8 cellular contexts compared by ENCODE assay signal in the genomic region with DNA sequence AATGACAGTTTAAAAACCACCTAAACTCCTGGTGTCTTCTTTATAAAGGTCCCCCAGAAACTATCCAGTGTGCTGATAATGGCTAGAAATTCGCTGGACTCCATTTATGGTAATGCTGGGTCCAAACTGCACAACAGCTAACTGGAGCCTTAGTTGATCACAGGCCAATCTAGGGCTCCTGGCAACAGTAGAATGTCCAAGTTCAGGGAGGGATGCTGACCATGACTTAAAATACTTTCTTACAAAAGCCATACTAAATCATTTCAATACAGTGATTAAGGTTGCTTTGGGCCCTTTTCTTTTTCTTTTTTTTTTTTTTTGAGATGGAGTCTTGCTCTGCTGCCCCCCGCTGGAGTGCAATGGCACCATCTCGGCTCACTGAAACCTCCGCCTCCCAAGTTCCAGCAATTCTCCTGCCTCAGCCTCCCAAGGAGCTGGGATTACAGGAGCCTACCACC. TPM values are rescaled to one million over a fixed set of nuclear protein-coding genes. Genes with fewer than 3 reads are reported as not detected.
A peak's percentile ranks its signal among the peaks of the same experiment; 100 is the strongest.
DNase-seq lines count a peak whose midpoint lies in the region; ATAC-seq, FAIRE-seq and TF ChIP-seq lines count a peak whose summit lies in the region.

No MANE protein-coding gene starts in this region.

- H3K14ac ChIP-seq in mesenchymal stem cell (ENCODE audit: low read length in 2 of 2) = no peak overlapping the region

- no peak overlapping the region for H2BK12ac ChIP-seq in mesenchymal stem cell (ENCODE audit: low read length in 2 of 2)

- H3K23ac ChIP-seq in mesenchymal stem cell (ENCODE audit: low read length in 2 of 2) = no peak overlapping the region

- peaks cover 18% of the 10 kb centered on the region for H3K4me1 ChIP-seq in GM23338 (ENCODE audit: insufficient read depth)
- H3K4me1 ChIP-seq in astrocyte (ENCODE audit: insufficient read depth, low read length) = no peaks in the 10 kb centered on the region
- H3K4me1 ChIP-seq in mesenchymal stem cell (ENCODE audit: control insufficient read depth, insufficient read depth, low read depth, low read length) = no peaks in the 10 kb centered on the region

- H2BK120ac ChIP-seq in mesenchymal stem cell (ENCODE audit: low read depth, low read length) = no peak overlapping the region

- DNase-seq in GM23338 (ENCODE audit: low spot score) (peak; percentile 60), astrocyte (ENCODE audit: low read depth) (no peak), mesenchymal stem cell (no peak), amniotic stem cell (lab: John Stamatoyannopoulos, UW) (no peak), putamen (ENCODE audit: low spot score) (no peak)

- H3K79me2 ChIP-seq in GM23338 (replicated peaks; ENCODE audit: insufficient read depth) = no peaks in the 10 kb centered on the region
- H3K79me2 ChIP-seq in astrocyte (ENCODE audit: insufficient read depth, low read length) = no peaks in the 10 kb centered on the region

- ATAC-seq in GM23338 = peak; percentile 52
- ATAC-seq in GM21360 (IDR thresholded peaks at IDR 0.05; ENCODE audit: unreplicated experiment) = no peak
- no peak for ATAC-seq in HG03442 (IDR thresholded peaks at IDR 0.05; ENCODE audit: unreplicated experiment)

- H3K4ac ChIP-seq in mesenchymal stem cell (ENCODE audit: low read depth in 1 of 2, low read length in 2 of 2) = no peak overlapping the region

- H3K36me3 ChIP-seq in GM23338 (ENCODE audit: insufficient read depth) = no peaks in the 10 kb centered on the region
- no peaks in the 10 kb centered on the region for H3K36me3 ChIP-seq in astrocyte (ENCODE audit: insufficient read depth, low read length)
- H3K36me3 ChIP-seq in mesenchymal stem cell (ENCODE audit: control insufficient read depth in 1 of 2, insufficient read depth in 2 of 2, low read depth in 1 of 2, low read length in 2 of 2) = peaks cover 4 to 6% of the 10 kb centered on the region in 2 experiments

- no peaks in the 10 kb centered on the region for H3K9me3 Mint-ChIP-seq in GM23338
- H3K9me3 Mint-ChIP-seq in astrocyte (ENCODE audit: unreplicated experiment) = no peaks in the 10 kb centered on the region

- FAIRE-seq in astrocyte (lab: Jason Lieb, UNC) = no peak

- no peak overlapping the region for H2BK5ac ChIP-seq in mesenchymal stem cell (ENCODE audit: low read depth, low read length, poor library complexity, severe bottlenecking)

- H3K4me3 Mint-ChIP-seq in GM23338 (no peak overlapping the region), astrocyte (ENCODE audit: unreplicated experiment) (no peak overlapping the region)

- H3K18ac ChIP-seq in mesenchymal stem cell (ENCODE audit: low read depth in 1 of 2, low read length in 2 of 2) = no peak overlapping the region

- H4K20me1 ChIP-seq in GM23338 (replicated peaks; ENCODE audit: insufficient read depth) (no peaks in the 10 kb centered on the region; the same call in none of the 2 replicates), astrocyte (ENCODE audit: insufficient read depth, low read length) (no peaks in the 10 kb centered on the region)

- peaks cover 11% of the 10 kb centered on the region for H3K4me1 Mint-ChIP-seq in GM23338
- no peaks in the 10 kb centered on the region for H3K4me1 Mint-ChIP-seq in astrocyte (ENCODE audit: low read depth, unreplicated experiment)

- H3K4me2 ChIP-seq in GM23338 (no peak overlapping the region), astrocyte (ENCODE audit: low read length) (no peak overlapping the region), mesenchymal stem cell (ENCODE audit: low read length, poor library complexity, severe bottlenecking) (no peak overlapping the region)

- H3K27ac Mint-ChIP-seq in GM23338 (no peak overlapping the region), astrocyte (ENCODE audit: unreplicated experiment) (no peak overlapping the region)

- no peaks in the 10 kb centered on the region for H3K9me2 ChIP-seq in GM23338 (ENCODE audit: insufficient read depth)

- H3K79me1 ChIP-seq in mesenchymal stem cell (replicated peaks; ENCODE audit: low read length, poor library complexity, severe bottlenecking) = no peaks in the 10 kb centered on the region

- H3K36me3 Mint-ChIP-seq in GM23338 (ENCODE audit: low read depth) (no peaks in the 10 kb centered on the region), astrocyte (ENCODE audit: low read depth, unreplicated experiment) (peaks cover 1% of the 10 kb centered on the region)

- H3K9me3 ChIP-seq in astrocyte (ENCODE audit: insufficient read depth, low read depth, low read length) = no peaks in the 10 kb centered on the region
- H3K9me3 ChIP-seq in mesenchymal stem cell (ENCODE audit: control insufficient read depth, low read length) = no peaks in the 10 kb centered on the region

- no peaks in the 10 kb centered on the region for H3K27me3 ChIP-seq in GM23338 (ENCODE audit: insufficient read depth)
- no peaks in the 10 kb centered on the region for H3K27me3 ChIP-seq in astrocyte (ENCODE audit: insufficient read depth, low read length)
- no peaks in the 10 kb centered on the region for H3K27me3 ChIP-seq in mesenchymal stem cell (ENCODE audit: control insufficient read depth in 1 of 2, insufficient read depth in 1 of 2, low read length in 2 of 2)

- no peak overlapping the region for H4K91ac ChIP-seq in mesenchymal stem cell (ENCODE audit: low read length)

- H3K27ac ChIP-seq in C4-2B (no peak overlapping the region), GM23338 (ENCODE audit: low read depth) (no peak overlapping the region), astrocyte (ENCODE audit: low read depth, low read length) (no peak overlapping the region), mesenchymal stem cell (ENCODE audit: low read length, poor library complexity, severe bottlenecking) (no peak overlapping the region)

- H2AK5ac ChIP-seq in mesenchymal stem cell (ENCODE audit: low read length, severe bottlenecking) = no peak overlapping the region

- no peak overlapping the region for H2AFZ ChIP-seq in GM23338
- H2AFZ ChIP-seq in astrocyte (ENCODE audit: low read depth, low read length) = no peak overlapping the region
- H2AFZ ChIP-seq in mesenchymal stem cell (ENCODE audit: low read depth, low read length) = no peak overlapping the region

- H3K9ac ChIP-seq in astrocyte (ENCODE audit: low read length) = no peak overlapping the region
- H3K9ac ChIP-seq in mesenchymal stem cell (ENCODE audit: low read length) = peak overlapping the region; percentile 22

- no peak overlapping the region for H4K8ac ChIP-seq in mesenchymal stem cell (ENCODE audit: low read length)

- no peak overlapping the region for H2BK15ac ChIP-seq in mesenchymal stem cell (ENCODE audit: low read depth, poor library complexity, severe bottlenecking)

- TF ChIP-seq CTCF in C4-2B (conservative IDR thresholded peaks at IDR 0.05) (peak; percentile 76), GM23338 (conservative IDR thresholded peaks at IDR 0.05; ENCODE audit: low read depth in 2 of 2) (peak; percentile 61 to 69), astrocyte (IDR thresholded peaks at IDR 0.05; ENCODE audit: insufficient read depth, low read depth, low read length) (peak; percentile 37)

- H3F3A ChIP-seq in GM23338 (replicated peaks; ENCODE audit: low read depth) = no peaks in the 10 kb centered on the region; the same call in 1 of the 2 replicates

- H3K27me3 Mint-ChIP-seq in GM23338 (ENCODE audit: insufficient read depth, low read depth, poor library complexity) = no peaks in the 10 kb centered on the region
- no peaks in the 10 kb centered on the region for H3K27me3 Mint-ChIP-seq in astrocyte (ENCODE audit: low read depth, unreplicated experiment)

- H3K4me3 ChIP-seq in GM23338 = no peak overlapping the region
- no peak overlapping the region for H3K4me3 ChIP-seq in astrocyte (ENCODE audit: insufficient read depth, low read depth, low read length)
- H3K4me3 ChIP-seq in mesenchymal stem cell (ENCODE audit: insufficient read depth in 1 of 2, low read depth in 1 of 2, low read length in 2 of 2) = no peak overlapping the region

- WGBS in mesenchymal stem cell = 88% methylated on average over 1 of the region's 4 CpGs

TF ChIP-seq in GM23338, 12 proteins besides CTCF, POLR2A, EP300 and RAD21 (continues in another document):
- TF ChIP-seq ZNF114 (CRISPR knock-in tag; IDR thresholded peaks at IDR 0.05) (no peak), POLR2AphosphoS5 (IDR thresholded peaks at IDR 0.05; ENCODE audit: low read depth) (no peak), JUNB (IDR thresholded peaks at IDR 0.05; ENCODE audit: unreplicated experiment) (no peak)
- TF ChIP-seq, protein P1, sequence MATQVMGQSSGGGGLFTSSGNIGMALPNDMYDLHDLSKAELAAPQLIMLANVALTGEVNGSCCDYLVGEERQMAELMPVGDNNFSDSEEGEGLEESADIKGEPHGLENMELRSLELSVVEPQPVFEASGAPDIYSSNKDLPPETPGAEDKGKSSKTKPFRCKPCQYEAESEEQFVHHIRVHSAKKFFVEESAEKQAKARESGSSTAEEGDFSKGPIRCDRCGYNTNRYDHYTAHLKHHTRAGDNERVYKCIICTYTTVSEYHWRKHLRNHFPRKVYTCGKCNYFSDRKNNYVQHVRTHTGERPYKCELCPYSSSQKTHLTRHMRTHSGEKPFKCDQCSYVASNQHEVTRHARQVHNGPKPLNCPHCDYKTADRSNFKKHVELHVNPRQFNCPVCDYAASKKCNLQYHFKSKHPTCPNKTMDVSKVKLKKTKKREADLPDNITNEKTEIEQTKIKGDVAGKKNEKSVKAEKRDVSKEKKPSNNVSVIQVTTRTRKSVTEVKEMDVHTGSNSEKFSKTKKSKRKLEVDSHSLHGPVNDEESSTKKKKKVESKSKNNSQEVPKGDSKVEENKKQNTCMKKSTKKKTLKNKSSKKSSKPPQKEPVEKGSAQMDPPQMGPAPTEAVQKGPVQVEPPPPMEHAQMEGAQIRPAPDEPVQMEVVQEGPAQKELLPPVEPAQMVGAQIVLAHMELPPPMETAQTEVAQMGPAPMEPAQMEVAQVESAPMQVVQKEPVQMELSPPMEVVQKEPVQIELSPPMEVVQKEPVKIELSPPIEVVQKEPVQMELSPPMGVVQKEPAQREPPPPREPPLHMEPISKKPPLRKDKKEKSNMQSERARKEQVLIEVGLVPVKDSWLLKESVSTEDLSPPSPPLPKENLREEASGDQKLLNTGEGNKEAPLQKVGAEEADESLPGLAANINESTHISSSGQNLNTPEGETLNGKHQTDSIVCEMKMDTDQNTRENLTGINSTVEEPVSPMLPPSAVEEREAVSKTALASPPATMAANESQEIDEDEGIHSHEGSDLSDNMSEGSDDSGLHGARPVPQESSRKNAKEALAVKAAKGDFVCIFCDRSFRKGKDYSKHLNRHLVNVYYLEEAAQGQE (IDR thresholded peaks at IDR 0.05; ENCODE audit: unreplicated experiment) = no peak

RNA-seq across cellular contexts. Expression of a gene that starts 14.5 kb away (rescaled TPM):
- total RNA-seq in GM23338 (2014; rRNA removed; shearing (Covaris generic)) = 6.9 and 10.8 TPM in 2 replicates
- 2.0 and 2.5 TPM in 2 replicates for polyA plus RNA-seq in GM23338 (2016; fragmentation: Nextera tagmentation; extraction: Ambion mirVana)
- 10.5 and 18.2 TPM in 2 replicates for total RNA-seq in astrocyte
- polyA plus RNA-seq in mesenchymal stem cell (2013, experiment 1 of 2) = 9.8 TPM
- polyA plus RNA-seq in mesenchymal stem cell (2013, experiment 2 of 2) = 9.2 TPM
